Comparison of ENCODE assay signal across 19 cellular contexts in the genomic region with DNA sequence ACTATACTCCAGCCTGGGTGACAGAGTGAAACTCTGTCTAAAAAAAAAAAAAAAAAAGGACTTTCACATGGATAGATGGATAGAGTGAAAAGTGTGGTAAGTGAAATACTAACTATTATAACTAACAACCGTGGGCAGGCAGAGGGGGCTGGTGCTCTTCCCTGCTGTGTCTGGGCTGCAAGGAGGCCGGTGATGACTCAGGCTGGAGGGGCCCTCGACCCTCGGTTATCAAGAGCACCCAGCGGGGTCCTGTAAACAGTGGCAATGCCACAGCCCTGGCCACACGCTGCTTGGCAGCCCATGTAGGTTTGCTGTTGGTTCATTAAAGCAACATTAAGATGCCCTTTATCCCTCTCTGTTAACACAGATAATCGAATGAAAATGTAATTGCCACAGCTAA.
"Had no signal": no experiment of that assay in that cellular context is flagged by ENCODE, and none has a peak within 500 bp of the region (broad histone marks: within the 10 kb centered on the region; RNA-seq: fewer than 3 reads in every experiment).

No MANE protein-coding gene starts in this region.

- H3K36me3 ChIP-seq: sigmoid colon had no signal

- H3K4me3 ChIP-seq: dorsolateral prefrontal cortex, psoas muscle, sigmoid colon had no signal

- H3K36me3 Mint-ChIP-seq: brain; immature natural killer cell; natural killer cell treated with Interleukin-12 subunit alpha and Interleukin-12 subunit beta and Interleukin-15 and Interleukin-18, amount 100 ng/mL, for 72 hours; type B pancreatic cell had no signal

- DNase-seq: activated B cell treated with CpG ODN at 0.5 μM for 24 hours; activated CD4-positive, alpha-beta T cell treated with anti-CD3 and anti-CD28 coated beads, Interleukin-2, amount 10 ng/mL, durations not matched to agents 24 days and 14 days; activated naive CD4-positive, alpha-beta T cell treated with Interleukin-2 at 50 U/mL for 16 hours; activated naive CD8-positive, alpha-beta T cell treated with anti-CD3 and anti-CD28 coated beads, Interleukin-2, amount 50 U/mL, for 24 hours; dorsolateral prefrontal cortex; hypothalamus; immature natural killer cell; left colon; psoas muscle; sigmoid colon; stimulated activated CD4-positive, alpha-beta T cell treated with anti-CD3 and anti-CD28 coated beads, Interleukin-12 subunit alpha, Interleukin-12 subunit beta, amount 100 ng/mL, for 4 hours; stimulated activated naive CD4-positive, alpha-beta T cell treated with Interleukin-2 at 50 U/mL for 16 hours; T-helper 17 cell had no signal

- H3K4me1 Mint-ChIP-seq: activated B cell treated with CpG ODN at 0.5 μM for 24 hours; activated CD4-positive, alpha-beta T cell treated with anti-CD3 and anti-CD28 coated beads, Interleukin-2, amount 10 ng/mL, durations not matched to agents 24 days and 14 days; activated naive CD8-positive, alpha-beta T cell treated with anti-CD3 and anti-CD28 coated beads, Interleukin-2, amount 50 U/mL, for 24 hours; immature natural killer cell; T-helper 17 cell had no signal

- FAIRE-seq: endometrium, TTC549 had no signal

- H3K27me3 ChIP-seq: dorsolateral prefrontal cortex, sigmoid colon had no signal

- H3K27ac ChIP-seq: dorsolateral prefrontal cortex, psoas muscle, sigmoid colon had no signal

- H3K9me3 ChIP-seq: psoas muscle, sigmoid colon had no signal

- H3K27ac Mint-ChIP-seq: activated B cell treated with CpG ODN at 0.5 μM for 24 hours; activated CD4-positive, alpha-beta T cell treated with anti-CD3 and anti-CD28 coated beads, Interleukin-2, amount 10 ng/mL, durations not matched to agents 24 days and 14 days; activated naive CD8-positive, alpha-beta T cell treated with anti-CD3 and anti-CD28 coated beads, Interleukin-2, amount 50 U/mL, for 24 hours; activated T-helper 1 cell treated with anti-CD3 and anti-CD28 coated beads, Interleukin-12 subunit alpha, Interleukin-12 subunit beta, Interleukin-2, Interleukin-4 antibody, amounts not matched to agents 30 ng/mL and 10 ng/mL and 1 ng/mL, durations not matched to agents 14 hours and 24 hours and 36 hours; immature natural killer cell; natural killer cell treated with Interleukin-12 subunit alpha and Interleukin-12 subunit beta and Interleukin-15 and Interleukin-18, amount 100 ng/mL, for 72 hours; T-helper 17 cell; type B pancreatic cell had no signal

- H3K9me3 Mint-ChIP-seq: activated CD4-positive, alpha-beta T cell treated with anti-CD3 and anti-CD28 coated beads, Interleukin-2, amount 10 ng/mL, durations not matched to agents 24 days and 14 days; activated naive CD8-positive, alpha-beta T cell treated with anti-CD3 and anti-CD28 coated beads, Interleukin-2, amount 50 U/mL, for 24 hours; activated T-helper 1 cell treated with anti-CD3 and anti-CD28 coated beads, Interleukin-12 subunit alpha, Interleukin-12 subunit beta, Interleukin-2, Interleukin-4 antibody, amounts not matched to agents 30 ng/mL and 10 ng/mL and 1 ng/mL, durations not matched to agents 14 hours and 24 hours and 36 hours; immature natural killer cell had no signal

- ATAC-seq: activated naive CD8-positive, alpha-beta T cell treated with anti-CD3 and anti-CD28 coated beads, Interleukin-2, amount 50 U/mL, for 24 hours; left colon; natural killer cell treated with Interleukin-12 subunit alpha and Interleukin-12 subunit beta and Interleukin-15 and Interleukin-18, amount 100 ng/mL, for 72 hours; psoas muscle; T-helper 17 cell had no signal

- H3K4me3 Mint-ChIP-seq: activated B cell treated with CpG ODN at 0.5 μM for 24 hours; activated CD4-positive, alpha-beta T cell treated with anti-CD3 and anti-CD28 coated beads, Interleukin-2, amount 10 ng/mL, durations not matched to agents 24 days and 14 days; activated naive CD8-positive, alpha-beta T cell treated with anti-CD3 and anti-CD28 coated beads, Interleukin-2, amount 50 U/mL, for 24 hours; activated T-helper 1 cell treated with anti-CD3 and anti-CD28 coated beads, Interleukin-12 subunit alpha, Interleukin-12 subunit beta, Interleukin-2, Interleukin-4 antibody, amounts not matched to agents 30 ng/mL and 10 ng/mL and 1 ng/mL, durations not matched to agents 14 hours and 24 hours and 36 hours; brain; immature natural killer cell; natural killer cell treated with Interleukin-12 subunit alpha and Interleukin-12 subunit beta and Interleukin-15 and Interleukin-18, amount 100 ng/mL, for 72 hours; T-helper 17 cell; type B pancreatic cell had no signal

- H3K27me3 Mint-ChIP-seq: activated B cell treated with CpG ODN at 0.5 μM for 24 hours; activated CD4-positive, alpha-beta T cell treated with anti-CD3 and anti-CD28 coated beads, Interleukin-2, amount 10 ng/mL, durations not matched to agents 24 days and 14 days; activated naive CD8-positive, alpha-beta T cell treated with anti-CD3 and anti-CD28 coated beads, Interleukin-2, amount 50 U/mL, for 24 hours; natural killer cell treated with Interleukin-12 subunit alpha and Interleukin-12 subunit beta and Interleukin-15 and Interleukin-18, amount 100 ng/mL, for 72 hours; type B pancreatic cell had no signal

- H3K4me1 ChIP-seq: psoas muscle, sigmoid colon had no signal
